Comparison of ENCODE assay signal across 8 cellular contexts in genomic region chr17:18087610-18088491, GRCh38. TPM values are rescaled to one million over a fixed set of nuclear protein-coding genes. Genes with fewer than 3 reads are reported as not detected.
DNase-seq lines count a peak whose midpoint lies in the region; ATAC-seq and TF ChIP-seq lines count a peak whose summit lies in the region.

TSS of gene DRG2 (plus strand) at chr17:18087948. CDS start at chr17:18088024, 76 bp downstream.

- H3K27me3 ChIP-seq in spleen (replicated peaks in 1 of 7): no peaks in the 10 kb centered on the region

- H3K27ac ChIP-seq in caudate nucleus (ENCODE audit: low read depth, low read length): peak within 1 kb of the TSS; percentile 77
- peak within 1 kb of the TSS; percentile 61 to 91 (median 82) for H3K27ac ChIP-seq in spleen

- DNase-seq in ACHN: peak; percentile 93
- peak; percentile 87 for DNase-seq in NCI-H226
- peak; percentile 78 to 84 (median 80) for DNase-seq in activated CD4-positive, CD25-positive, alpha-beta regulatory T cell (lab: John Stamatoyannopoulos, UW)
- peak in 60 of 61 donors; percentile 28 to 91 (median 82) for DNase-seq in caudate nucleus (lab: John Stamatoyannopoulos, UW)
- peak; percentile 92 for DNase-seq in inferior parietal cortex (ENCODE audit: extremely low spot score)
- peak; percentile 95 for DNase-seq in spleen

- peak within 1 kb of the TSS; percentile 66 to 98 (median 81) for H3K4me3 ChIP-seq in spleen

- H3K4me1 ChIP-seq in spleen: peaks cover 9 to 31% (median 24%) of the 10 kb centered on the region in 6 donors

- peak in 2 of 3 donors; percentile 15 to 45 for TF ChIP-seq POLR2A in spleen (IDR thresholded peaks at IDR 0.05)

- 1 to 3% (median 2%) methylated on average over 22 to 52 of the region's 52 CpGs for WGBS in spleen, 5 donors

- TF ChIP-seq CTCF in spleen (IDR thresholded peaks at IDR 0.05 in 8 of 11, conservative IDR thresholded peaks at IDR 0.05 in 3 of 11): peak in 4 of 11 experiments; percentile 14 to 31 (median 21)

- H3K9me3 ChIP-seq in spleen: no peaks in the 10 kb centered on the region

- intact Hi-C loops in spleen (cut with DNase I; ENCODE audit: low total_unique reads): no loop called here

- in situ Hi-C loops in ACHN (cut with HindIII; ENCODE audit: low pct_ligation_motif_present, low pct_unique_long_range_greater_than_20kb, low sequenced_read_pairs): no loop called here

- H3K36me3 ChIP-seq in spleen: peaks cover 0 to 24% (median 6%) of the 10 kb centered on the region in 6 donors

- ATAC-seq in GM18873 (IDR thresholded peaks at IDR 0.05; ENCODE audit: low FRiP score, unreplicated experiment) (peak; percentile 69), HG03135 (IDR thresholded peaks at IDR 0.05; ENCODE audit: unreplicated experiment) (peak; percentile 80)

RNA-seq across cellular contexts. Expression of gene DRG2, which starts in this region (rescaled TPM):
- total RNA-seq in spleen: 10 to 100 TPM; 38.1 to 50.7 (median 49.4) TPM
- polyA plus RNA-seq in spleen: 10 to 100 TPM; 39.3 to 69.1 (median 58.0) TPM

Comparison
In these comparisons a context has a peak if more than half of its experiments do, and no peak if none do; other contexts are left out.
1. Peak in every context shown above with its lines: DNase-seq, ATAC-seq, H3K4me3 ChIP-seq and H3K27ac ChIP-seq.